16 cellular contexts compared by ENCODE assay signal in the genomic region with DNA sequence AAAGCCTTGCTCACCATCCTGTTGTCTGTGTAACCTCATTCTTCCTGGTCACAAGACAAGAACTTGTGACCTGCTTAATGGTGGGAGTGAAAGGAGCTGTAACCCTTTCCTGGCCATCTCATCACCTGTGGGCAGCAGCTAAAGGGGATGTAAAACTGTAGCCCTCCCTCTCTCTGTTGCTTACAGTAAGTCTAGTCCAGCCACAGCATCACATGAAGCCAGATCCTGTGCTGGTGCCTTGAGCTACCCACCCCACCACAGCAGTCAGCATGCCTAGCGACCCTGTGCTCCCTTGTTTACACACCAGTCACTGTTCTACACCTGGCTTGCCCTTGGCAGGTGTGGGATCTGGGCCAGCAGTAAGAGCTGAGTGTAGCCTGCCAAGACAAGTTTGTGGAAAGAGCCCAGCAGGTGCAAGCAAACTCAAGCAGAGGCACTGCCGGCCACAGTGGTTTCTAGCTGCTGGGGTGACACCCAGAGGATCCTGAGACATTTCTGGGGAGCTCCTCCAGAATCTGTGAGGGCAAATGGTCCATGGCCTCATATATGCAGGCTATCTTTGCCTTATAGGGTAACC. TPM values are rescaled to one million over a fixed set of nuclear protein-coding genes. Genes with fewer than 3 reads are reported as not detected.
DNase-seq lines count a peak whose midpoint lies in the region; ATAC-seq and TF ChIP-seq lines count a peak whose summit lies in the region.
"Had no signal": no experiment of that assay in that cellular context is flagged by ENCODE, and none has a peak within 500 bp of the region (broad histone marks: within the 10 kb centered on the region; RNA-seq: fewer than 3 reads in every experiment).

No MANE protein-coding gene starts in this region.

- no peak overlapping the region for H3K27ac Mint-ChIP-seq in stimulated activated memory B cell treated with anti-CD40 and anti-IgM and Interleukin-4, amounts not matched to agents 10 μg/mL and 1 μg/mL and 100 μg/mL, for 72 hours
- H3K27ac Mint-ChIP-seq: activated naive CD4-positive, alpha-beta T cell treated with anti-CD3 and anti-CD28 coated beads, Interleukin-2, amount 50 U/mL, for 24 hours; CD4-positive, CD25-positive, alpha-beta regulatory T cell had no signal

- intact Hi-C loops in ascending aorta (cut with DNase I): no loop called here

- H3K9me3 ChIP-seq in ascending aorta: no peaks in the 10 kb centered on the region

- H3K36me3 ChIP-seq in ascending aorta: no peaks in the 10 kb centered on the region

- TF ChIP-seq CTCF in ascending aorta (IDR thresholded peaks at IDR 0.05): no peak

- no peaks in the 10 kb centered on the region for H3K27me3 ChIP-seq in ascending aorta

- no peaks in the 10 kb centered on the region for H3K36me3 Mint-ChIP-seq in stimulated activated memory B cell treated with anti-CD40 and anti-IgM and Interleukin-4, amounts not matched to agents 10 μg/mL and 1 μg/mL and 100 μg/mL, for 72 hours
- H3K36me3 Mint-ChIP-seq: activated naive CD4-positive, alpha-beta T cell treated with anti-CD3 and anti-CD28 coated beads, Interleukin-2, amount 50 U/mL, for 24 hours; CD4-positive, CD25-positive, alpha-beta regulatory T cell had no signal

- H3K27ac ChIP-seq in ascending aorta: no peak overlapping the region
- H3K27ac ChIP-seq: 22Rv1, HL-60 had no signal

- no peak overlapping the region for H3K4me3 ChIP-seq in ascending aorta

- no peaks in the 10 kb centered on the region for H3K4me1 Mint-ChIP-seq in stimulated activated memory B cell treated with anti-CD40 and anti-IgM and Interleukin-4, amounts not matched to agents 10 μg/mL and 1 μg/mL and 100 μg/mL, for 72 hours
- H3K4me1 Mint-ChIP-seq: activated naive CD4-positive, alpha-beta T cell treated with anti-CD3 and anti-CD28 coated beads, Interleukin-2, amount 50 U/mL, for 24 hours; CD4-positive, CD25-positive, alpha-beta regulatory T cell had no signal

- no peaks in the 10 kb centered on the region for H3K27me3 Mint-ChIP-seq in stimulated activated memory B cell treated with anti-CD40 and anti-IgM and Interleukin-4, amounts not matched to agents 10 μg/mL and 1 μg/mL and 100 μg/mL, for 72 hours
- H3K27me3 Mint-ChIP-seq: CD4-positive, CD25-positive, alpha-beta regulatory T cell had no signal

- ATAC-seq in esophagus mucosa: peak; percentile 38
- ATAC-seq in stimulated activated memory B cell treated with anti-CD40 and anti-IgM and Interleukin-4, amounts not matched to agents 10 μg/mL and 1 μg/mL and 100 μg/mL, for 72 hours: peak; percentile 59

- DNase-seq in DMS79 treated with DMSO at 0.1 percent for 48 hours (lab: John Stamatoyannopoulos, UW) (peak; percentile 0), DMS79 (lab: John Stamatoyannopoulos, UW) (no peak), NCI-H510A treated with DMSO at 0.1 percent for 48 hours (lab: John Stamatoyannopoulos, UW) (peak; percentile 96), NOMO-1 treated with DMSO at 0.1 percent for 48 hours (lab: John Stamatoyannopoulos, UW; ENCODE audit: unreplicated experiment) (no peak), ascending aorta (ENCODE audit: low spot score in 2 of 2) (no peak)
- no peak for DNase-seq in activated CD4-positive, alpha-beta T cell treated with anti-CD3 and anti-CD28 coated beads, Interleukin-2, amount 50 U/mL, for 1 hour
- DNase-seq: CD4-positive, CD25-positive, alpha-beta regulatory T cell; GF-D8; head of caudate nucleus had no signal

- H3K4me3 Mint-ChIP-seq in stimulated activated memory B cell treated with anti-CD40 and anti-IgM and Interleukin-4, amounts not matched to agents 10 μg/mL and 1 μg/mL and 100 μg/mL, for 72 hours: no peak overlapping the region
- H3K4me3 Mint-ChIP-seq: activated naive CD4-positive, alpha-beta T cell treated with anti-CD3 and anti-CD28 coated beads, Interleukin-2, amount 50 U/mL, for 24 hours; CD4-positive, CD25-positive, alpha-beta regulatory T cell had no signal

- no peaks in the 10 kb centered on the region for H3K4me1 ChIP-seq in ascending aorta

- H3K9me3 Mint-ChIP-seq in stimulated activated memory B cell treated with anti-CD40 and anti-IgM and Interleukin-4, amounts not matched to agents 10 μg/mL and 1 μg/mL and 100 μg/mL, for 72 hours: no peaks in the 10 kb centered on the region
- H3K9me3 Mint-ChIP-seq: activated naive CD4-positive, alpha-beta T cell treated with anti-CD3 and anti-CD28 coated beads, Interleukin-2, amount 50 U/mL, for 24 hours had no signal

RNA-seq across cellular contexts. Expression of a gene that starts 41.0 kb away (rescaled TPM):
- total RNA-seq in esophagus mucosa (not detected), ascending aorta (not detected)
- total RNA-seq: CD4-positive, CD25-positive, alpha-beta regulatory T cell; H4; SK-MEL-5 had no signal

Comparison
In these comparisons a context has a peak if more than half of its experiments do, and no peak if none do; other contexts are left out.
1. DNase-seq: peak in DMS79 treated with DMSO at 0.1 percent for 48 hours (single experiment) and NCI-H510A treated with DMSO at 0.1 percent for 48 hours (single experiment); none in DMS79 (single experiment), activated CD4-positive, alpha-beta T cell treated with anti-CD3 and anti-CD28 coated beads, Interleukin-2, amount 50 U/mL, for 1 hour (single experiment), NOMO-1 treated with DMSO at 0.1 percent for 48 hours (single experiment) and ascending aorta (0 of 2).